Comparison of ENCODE assay signal across 1 cellular context in the genomic region with DNA sequence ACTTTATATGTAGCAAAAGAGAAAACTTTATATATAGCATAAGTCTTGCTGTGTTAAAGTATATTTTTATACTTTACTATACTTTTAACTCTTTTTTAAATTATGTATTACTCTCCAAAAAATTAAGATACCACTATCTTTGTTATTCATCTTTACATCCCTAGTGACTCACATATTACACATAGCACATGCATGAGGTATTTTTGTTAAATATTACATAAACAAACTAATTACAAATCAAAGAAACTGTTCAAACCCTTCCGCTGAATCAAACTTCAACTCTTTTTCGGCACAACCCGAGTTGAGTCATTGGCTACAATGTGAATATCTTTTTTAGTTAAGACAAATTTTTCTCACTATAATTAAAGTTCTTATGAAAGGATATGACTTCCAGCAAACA.
TF ChIP-seq lines count a peak whose summit lies in the region.

No MANE protein-coding gene starts in this region.

TF ChIP-seq in endothelial cell of umbilical vein, 7 proteins besides CTCF, POLR2A, EP300 and RAD21:
- TF ChIP-seq GATA2 (IDR thresholded peaks at IDR 0.05; ENCODE audit: insufficient read depth, insufficient read length, low read depth, low read length) (peak; percentile 64), FOS (IDR thresholded peaks at IDR 0.05; ENCODE audit: borderline replicate concordance, insufficient read depth, low read length) (peak; percentile 40), EZH2 (IDR thresholded peaks at IDR 0.05; ENCODE audit: borderline replicate concordance, low read depth, low read length, severe bottlenecking) (no peak), POLR2AphosphoS5 (IDR thresholded peaks at IDR 0.05; ENCODE audit: insufficient read depth, low read depth, low read length) (no peak), MYC (IDR thresholded peaks at IDR 0.05; ENCODE audit: low read depth, low read length) (no peak), JUN (IDR thresholded peaks at IDR 0.05; ENCODE audit: borderline replicate concordance, insufficient read depth, insufficient read length, low read depth) (peak; percentile 42)
- TF ChIP-seq, protein P1, sequence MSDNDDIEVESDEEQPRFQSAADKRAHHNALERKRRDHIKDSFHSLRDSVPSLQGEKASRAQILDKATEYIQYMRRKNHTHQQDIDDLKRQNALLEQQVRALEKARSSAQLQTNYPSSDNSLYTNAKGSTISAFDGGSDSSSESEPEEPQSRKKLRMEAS (IDR thresholded peaks at IDR 0.05; ENCODE audit: insufficient read depth, insufficient read length), result no peak
